Comparison of ENCODE assay signal across 1 cellular context in the genomic region with DNA sequence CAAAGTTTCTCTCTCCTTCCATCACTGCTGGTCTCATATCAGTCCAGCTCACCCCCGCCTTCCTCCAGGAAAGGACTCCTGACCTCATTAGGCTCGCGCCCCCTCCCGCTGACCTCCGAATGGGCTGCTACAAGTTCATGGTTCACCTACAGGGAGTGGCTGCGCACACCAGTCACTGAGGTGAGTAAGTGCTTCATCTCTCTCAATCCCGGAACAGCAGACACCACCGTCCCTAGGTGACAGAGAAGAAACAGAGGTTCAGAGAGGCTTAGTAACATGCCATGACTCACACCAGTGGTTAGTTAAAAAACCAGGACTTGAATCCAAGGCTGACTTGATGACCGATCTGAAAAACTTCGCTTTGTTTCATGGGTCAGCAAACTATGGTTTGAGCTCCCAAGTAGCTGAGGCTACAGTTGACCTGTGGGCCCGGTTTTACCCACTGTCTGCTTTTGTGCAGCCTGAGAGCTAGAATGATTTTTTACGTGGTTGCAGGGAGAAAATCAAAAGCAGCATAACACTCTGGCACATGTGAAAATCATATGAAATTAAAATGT.
TF ChIP-seq lines count a peak whose summit lies in the region.

No MANE protein-coding gene starts in this region.

TF ChIP-seq in K562, 482 proteins besides CTCF, POLR2A, EP300 and RAD21 (continued from another document and continues in another):
- TF ChIP-seq MAFG (tag; conservative IDR thresholded peaks at IDR 0.05), result no peak
- peak; percentile 85 for TF ChIP-seq FOSL1 (tag; conservative IDR thresholded peaks at IDR 0.05)
- TF ChIP-seq ZKSCAN1 (IDR thresholded peaks at IDR 0.05; ENCODE audit: low read depth, low read length), result no peak
- TF ChIP-seq, protein P1, sequence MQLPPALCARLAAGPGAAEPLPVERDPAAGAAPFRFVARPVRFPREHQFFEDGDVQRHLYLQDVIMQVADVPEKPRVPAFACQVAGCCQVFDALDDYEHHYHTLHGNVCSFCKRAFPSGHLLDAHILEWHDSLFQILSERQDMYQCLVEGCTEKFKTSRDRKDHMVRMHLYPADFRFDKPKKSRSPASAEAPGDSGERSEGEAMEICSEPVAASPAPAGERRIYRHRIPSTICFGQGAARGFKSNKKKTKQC (CRISPR knock-in tag; IDR thresholded peaks at IDR 0.05), result no peak
- TF ChIP-seq ZNF175 (CRISPR knock-in tag; IDR thresholded peaks at IDR 0.05; ENCODE audit: low read depth), result no peak
- TF ChIP-seq CBX3 (IDR thresholded peaks at IDR 0.05; ENCODE audit: borderline replicate concordance in 1 of 2, low read length in 2 of 2), result peak in 1 of 2 experiments; percentile 27; a peak in 1 of 3 replicates
- TF ChIP-seq TEAD1 (CRISPR knock-in tag; IDR thresholded peaks at IDR 0.05), result no peak
- TF ChIP-seq MTF1 (CRISPR knock-in tag; IDR thresholded peaks at IDR 0.05; ENCODE audit: borderline replicate concordance), result no peak
- no peak for TF ChIP-seq ZFP1 (CRISPR knock-in tag; IDR thresholded peaks at IDR 0.05)
- TF ChIP-seq SRF (CRISPR knock-in tag; IDR thresholded peaks at IDR 0.05), result peak in 1 of 2 experiments; percentile 36; a peak in 1 of 4 replicates
- TF ChIP-seq TRIM24 (IDR thresholded peaks at IDR 0.05), result no peak
- peak; percentile 88 for TF ChIP-seq BCOR (IDR thresholded peaks at IDR 0.05)
- TF ChIP-seq ARNT (IDR thresholded peaks at IDR 0.05), result 0 out of 4 replicates have a peak, but pooled peaks of 1 of the 2 experiments have one; percentile 63
- no peak for TF ChIP-seq ZNF134 (CRISPR knock-in tag; conservative IDR thresholded peaks at IDR 0.05)
- TF ChIP-seq ZNF24 (IDR thresholded peaks at IDR 0.05), result no peak
- TF ChIP-seq ZNF274 (IDR thresholded peaks at IDR 0.05; ENCODE audit: borderline replicate concordance, low read depth, low read length), result no peak
- TF ChIP-seq KLF1 (tag; IDR thresholded peaks at IDR 0.05), result no peak
- no peak for TF ChIP-seq ZNF121 (CRISPR knock-in tag; conservative IDR thresholded peaks at IDR 0.05)
- no peak for TF ChIP-seq HMGN3 (IDR thresholded peaks at IDR 0.05; ENCODE audit: borderline replicate concordance, extremely low read depth, insufficient read length, low read depth, low read length)
- TF ChIP-seq RHOXF2B (CRISPR knock-in tag; conservative IDR thresholded peaks at IDR 0.05), result no peak
- TF ChIP-seq RFX1 (IDR thresholded peaks at IDR 0.05), result peak; percentile 65; the same call in 1 of the 2 replicates
- no peak for TF ChIP-seq SNIP1 (IDR thresholded peaks at IDR 0.05; ENCODE audit: low read depth)
- peak; percentile 61 for TF ChIP-seq ZNF592 (IDR thresholded peaks at IDR 0.05)
- TF ChIP-seq SRSF3 (IDR thresholded peaks at IDR 0.05; ENCODE audit: insufficient read depth, low read length), result no peak
- TF ChIP-seq ZNF76 (CRISPR knock-in tag; IDR thresholded peaks at IDR 0.05; ENCODE audit: borderline replicate concordance), result no peak
- TF ChIP-seq STAT5B (CRISPR knock-in tag; IDR thresholded peaks at IDR 0.05), result no peak
- TF ChIP-seq, protein P2, sequence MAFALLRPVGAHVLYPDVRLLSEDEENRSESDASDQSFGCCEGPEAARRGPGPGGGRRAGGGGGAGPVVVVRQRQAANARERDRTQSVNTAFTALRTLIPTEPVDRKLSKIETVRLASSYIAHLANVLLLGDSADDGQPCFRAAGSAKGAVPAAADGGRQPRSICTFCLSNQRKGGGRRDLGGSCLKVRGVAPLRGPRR (CRISPR knock-in tag; IDR thresholded peaks at IDR 0.05), result no peak
- 0 out of 2 replicates have a peak, but pooled peaks have one; percentile 21 for TF ChIP-seq SP1 (CRISPR knock-in tag; IDR thresholded peaks at IDR 0.05)
- no peak for TF ChIP-seq FOXJ3 (CRISPR knock-in tag; IDR thresholded peaks at IDR 0.05)
- TF ChIP-seq ETV1 (tag; conservative IDR thresholded peaks at IDR 0.05; ENCODE audit: low read depth), result no peak
- no peak for TF ChIP-seq ZC3H4 (CRISPR knock-in tag; IDR thresholded peaks at IDR 0.05; ENCODE audit: borderline replicate concordance)
- TF ChIP-seq, protein P3, sequence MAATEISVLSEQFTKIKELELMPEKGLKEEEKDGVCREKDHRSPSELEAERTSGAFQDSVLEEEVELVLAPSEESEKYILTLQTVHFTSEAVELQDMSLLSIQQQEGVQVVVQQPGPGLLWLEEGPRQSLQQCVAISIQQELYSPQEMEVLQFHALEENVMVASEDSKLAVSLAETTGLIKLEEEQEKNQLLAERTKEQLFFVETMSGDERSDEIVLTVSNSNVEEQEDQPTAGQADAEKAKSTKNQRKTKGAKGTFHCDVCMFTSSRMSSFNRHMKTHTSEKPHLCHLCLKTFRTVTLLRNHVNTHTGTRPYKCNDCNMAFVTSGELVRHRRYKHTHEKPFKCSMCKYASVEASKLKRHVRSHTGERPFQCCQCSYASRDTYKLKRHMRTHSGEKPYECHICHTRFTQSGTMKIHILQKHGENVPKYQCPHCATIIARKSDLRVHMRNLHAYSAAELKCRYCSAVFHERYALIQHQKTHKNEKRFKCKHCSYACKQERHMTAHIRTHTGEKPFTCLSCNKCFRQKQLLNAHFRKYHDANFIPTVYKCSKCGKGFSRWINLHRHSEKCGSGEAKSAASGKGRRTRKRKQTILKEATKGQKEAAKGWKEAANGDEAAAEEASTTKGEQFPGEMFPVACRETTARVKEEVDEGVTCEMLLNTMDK (IDR thresholded peaks at IDR 0.05; ENCODE audit: borderline replicate concordance, insufficient read depth, low read depth, low read length, poor library complexity, severe bottlenecking), result no peak
- no peak for TF ChIP-seq WHSC1 (IDR thresholded peaks at IDR 0.05; ENCODE audit: low read length)
- no peak for TF ChIP-seq SIN3B (IDR thresholded peaks at IDR 0.05; ENCODE audit: low read depth)
- no peak for TF ChIP-seq MIER1 (IDR thresholded peaks at IDR 0.05; ENCODE audit: low read depth)
- TF ChIP-seq DEAF1 (CRISPR knock-in tag; IDR thresholded peaks at IDR 0.05), result no peak
- TF ChIP-seq, protein P4, sequence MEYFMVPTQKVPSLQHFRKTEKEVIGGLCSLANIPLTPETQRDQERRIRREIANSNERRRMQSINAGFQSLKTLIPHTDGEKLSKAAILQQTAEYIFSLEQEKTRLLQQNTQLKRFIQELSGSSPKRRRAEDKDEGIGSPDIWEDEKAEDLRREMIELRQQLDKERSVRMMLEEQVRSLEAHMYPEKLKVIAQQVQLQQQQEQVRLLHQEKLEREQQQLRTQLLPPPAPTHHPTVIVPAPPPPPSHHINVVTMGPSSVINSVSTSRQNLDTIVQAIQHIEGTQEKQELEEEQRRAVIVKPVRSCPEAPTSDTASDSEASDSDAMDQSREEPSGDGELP (CRISPR knock-in tag; IDR thresholded peaks at IDR 0.05; ENCODE audit: borderline replicate concordance), result no peak
- no peak for TF ChIP-seq CC2D1A (IDR thresholded peaks at IDR 0.05)
- no peak for TF ChIP-seq ZBTB17 (CRISPR knock-in tag; IDR thresholded peaks at IDR 0.05)
- no peak for TF ChIP-seq EWSR1 (IDR thresholded peaks at IDR 0.05; ENCODE audit: borderline replicate concordance, low read depth, partially characterized antibody)
- TF ChIP-seq ASH1L (IDR thresholded peaks at IDR 0.05; ENCODE audit: borderline replicate concordance, low read depth, partially characterized antibody), result no peak
- no peak for TF ChIP-seq CBX5 (IDR thresholded peaks at IDR 0.05; ENCODE audit: borderline replicate concordance, low read depth)
- TF ChIP-seq ZBTB43 (CRISPR knock-in tag; IDR thresholded peaks at IDR 0.05), result no peak
- no peak for TF ChIP-seq HBP1 (CRISPR knock-in tag; IDR thresholded peaks at IDR 0.05)
- no peak for TF ChIP-seq ZNF449 (CRISPR knock-in tag; IDR thresholded peaks at IDR 0.05)
- TF ChIP-seq NR2C1 (IDR thresholded peaks at IDR 0.05), result peak; percentile 89
- peak; percentile 89 for TF ChIP-seq NR2C1 (tag; IDR thresholded peaks at IDR 0.05)
- TF ChIP-seq, protein P5, sequence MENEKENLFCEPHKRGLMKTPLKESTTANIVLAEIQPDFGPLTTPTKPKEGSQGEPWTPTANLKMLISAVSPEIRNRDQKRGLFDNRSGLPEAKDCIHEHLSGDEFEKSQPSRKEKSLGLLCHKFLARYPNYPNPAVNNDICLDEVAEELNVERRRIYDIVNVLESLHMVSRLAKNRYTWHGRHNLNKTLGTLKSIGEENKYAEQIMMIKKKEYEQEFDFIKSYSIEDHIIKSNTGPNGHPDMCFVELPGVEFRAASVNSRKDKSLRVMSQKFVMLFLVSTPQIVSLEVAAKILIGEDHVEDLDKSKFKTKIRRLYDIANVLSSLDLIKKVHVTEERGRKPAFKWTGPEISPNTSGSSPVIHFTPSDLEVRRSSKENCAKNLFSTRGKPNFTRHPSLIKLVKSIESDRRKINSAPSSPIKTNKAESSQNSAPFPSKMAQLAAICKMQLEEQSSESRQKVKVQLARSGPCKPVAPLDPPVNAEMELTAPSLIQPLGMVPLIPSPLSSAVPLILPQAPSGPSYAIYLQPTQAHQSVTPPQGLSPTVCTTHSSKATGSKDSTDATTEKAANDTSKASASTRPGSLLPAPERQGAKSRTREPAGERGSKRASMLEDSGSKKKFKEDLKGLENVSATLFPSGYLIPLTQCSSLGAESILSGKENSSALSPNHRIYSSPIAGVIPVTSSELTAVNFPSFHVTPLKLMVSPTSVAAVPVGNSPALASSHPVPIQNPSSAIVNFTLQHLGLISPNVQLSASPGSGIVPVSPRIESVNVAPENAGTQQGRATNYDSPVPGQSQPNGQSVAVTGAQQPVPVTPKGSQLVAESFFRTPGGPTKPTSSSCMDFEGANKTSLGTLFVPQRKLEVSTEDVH (IDR thresholded peaks at IDR 0.05; ENCODE audit: low read depth, partially characterized antibody), result no peak
- TF ChIP-seq THRAP3 (IDR thresholded peaks at IDR 0.05; ENCODE audit: borderline replicate concordance), result no peak
- no peak; the same call in 1 of the 2 replicates for TF ChIP-seq SOX6 (IDR thresholded peaks at IDR 0.05)
- no peak for TF ChIP-seq PHF8 (IDR thresholded peaks at IDR 0.05; ENCODE audit: borderline replicate concordance, low read length)
- no peak for TF ChIP-seq CSDE1 (IDR thresholded peaks at IDR 0.05)
